Comparison of ENCODE assay signal across 20 cellular contexts in the genomic region with DNA sequence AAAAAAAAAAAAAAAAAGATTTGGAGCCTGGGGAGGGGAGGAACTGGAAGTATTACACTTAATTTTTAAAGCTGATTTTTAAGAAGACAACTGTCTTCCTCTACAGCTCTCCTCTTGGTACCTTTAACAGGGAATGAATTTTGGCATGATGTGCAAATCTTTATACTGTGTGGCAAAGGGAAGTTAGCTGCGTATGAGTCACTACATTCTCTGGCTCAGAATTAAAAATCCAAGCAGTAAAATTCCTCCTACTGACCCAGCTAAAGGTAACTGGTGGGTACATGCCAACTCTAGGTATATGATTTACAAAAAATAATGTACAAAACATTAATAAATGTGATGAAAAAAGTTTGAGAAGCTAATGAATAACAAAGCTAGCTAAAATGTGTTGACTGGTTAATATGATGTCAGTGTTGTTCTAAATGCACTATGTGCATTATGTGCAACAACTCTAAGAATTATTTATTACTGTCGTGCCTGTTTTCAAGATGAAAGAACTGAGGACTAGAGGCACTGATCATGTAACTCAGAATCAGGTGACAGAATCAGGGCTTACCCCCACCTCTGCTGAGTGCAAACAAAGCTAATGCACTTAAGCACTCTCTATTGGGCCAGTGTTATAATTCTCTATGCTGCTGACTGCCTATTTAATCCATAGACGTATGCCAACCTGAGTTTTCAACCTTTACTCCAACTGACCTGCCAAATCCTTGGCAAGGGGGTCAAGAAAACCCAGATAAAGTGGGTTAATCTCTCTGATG.
DNase-seq lines count a peak whose midpoint lies in the region; ATAC-seq, FAIRE-seq and TF ChIP-seq lines count a peak whose summit lies in the region.
"Had no signal": no experiment of that assay in that cellular context is flagged by ENCODE, and none has a peak within 500 bp of the region (broad histone marks: within the 10 kb centered on the region; RNA-seq: fewer than 3 reads in every experiment).

No MANE protein-coding gene starts in this region.

- no peaks in the 10 kb centered on the region for H3K36me3 Mint-ChIP-seq in astrocyte (ENCODE audit: low read depth, unreplicated experiment)

- no peak overlapping the region for H3K4me2 ChIP-seq in astrocyte (ENCODE audit: low read length)
- H3K4me2 ChIP-seq: BLaER1 treated with 17β-estradiol and CSF1 and Interleukin-3, amounts not matched to agents 10 nM and 100 nM had no signal

- no peak overlapping the region for H3K27ac ChIP-seq in astrocyte (ENCODE audit: low read depth, low read length)
- H3K27ac ChIP-seq in upper lobe of right lung, result no peak overlapping the region
- H3K27ac ChIP-seq: 22Rv1; BLaER1 treated with 17β-estradiol and CSF1 and Interleukin-3, amounts not matched to agents 10 nM and 100 nM had no signal

- no peak overlapping the region for H3K27ac Mint-ChIP-seq in astrocyte (ENCODE audit: unreplicated experiment)

- no peaks in the 10 kb centered on the region for H3K79me2 ChIP-seq in astrocyte (ENCODE audit: insufficient read depth, low read length)

- H3K4me1 Mint-ChIP-seq in astrocyte (ENCODE audit: low read depth, unreplicated experiment), result no peaks in the 10 kb centered on the region

- H3K27me3 Mint-ChIP-seq in astrocyte (ENCODE audit: low read depth, unreplicated experiment), result peaks cover 8% of the 10 kb centered on the region

- FAIRE-seq in astrocyte (lab: Jason Lieb, UNC), result no peak
- FAIRE-seq: GM12892 had no signal

- TF ChIP-seq CTCF in astrocyte (IDR thresholded peaks at IDR 0.05; ENCODE audit: insufficient read depth, low read depth, low read length) (no peak), upper lobe of right lung (IDR thresholded peaks at IDR 0.05) (no peak)

- no peaks in the 10 kb centered on the region for H4K20me1 ChIP-seq in astrocyte (ENCODE audit: insufficient read depth, low read length)
- H4K20me1 ChIP-seq: BLaER1 treated with 17β-estradiol and CSF1 and Interleukin-3, amounts not matched to agents 10 nM and 100 nM had no signal

- H3K27me3 ChIP-seq in astrocyte (ENCODE audit: insufficient read depth, low read length) (no peaks in the 10 kb centered on the region), upper lobe of right lung (no peaks in the 10 kb centered on the region)
- H3K27me3 ChIP-seq: BLaER1 treated with 17β-estradiol and CSF1 and Interleukin-3, amounts not matched to agents 10 nM and 100 nM had no signal

- intact Hi-C loops in upper lobe of right lung (cut with DNase I) (no loop called here), posterior vena cava (cut with DNase I) (no loop called here)

- H3K9me3 ChIP-seq in astrocyte (ENCODE audit: insufficient read depth, low read depth, low read length) (no peaks in the 10 kb centered on the region), upper lobe of right lung (no peaks in the 10 kb centered on the region)
- H3K9me3 ChIP-seq: BLaER1 treated with 17β-estradiol and CSF1 and Interleukin-3, amounts not matched to agents 10 nM and 100 nM had no signal

- H3K9ac ChIP-seq in astrocyte (ENCODE audit: low read length), result no peak overlapping the region
- H3K9ac ChIP-seq: BLaER1 treated with 17β-estradiol and CSF1 and Interleukin-3, amounts not matched to agents 10 nM and 100 nM had no signal

- H3K36me3 ChIP-seq in astrocyte (ENCODE audit: insufficient read depth, low read length) (no peaks in the 10 kb centered on the region), upper lobe of right lung (no peaks in the 10 kb centered on the region)
- H3K36me3 ChIP-seq: BLaER1 treated with 17β-estradiol and CSF1 and Interleukin-3, amounts not matched to agents 10 nM and 100 nM had no signal

- no peaks in the 10 kb centered on the region for H3K9me3 Mint-ChIP-seq in astrocyte (ENCODE audit: unreplicated experiment)

- no peak overlapping the region for H2AFZ ChIP-seq in astrocyte (ENCODE audit: low read depth, low read length)

- peak; percentile 45 for DNase-seq in DMS53 (lab: John Stamatoyannopoulos, UW)
- DNase-seq in DMS53 treated with DMSO at 0.1 percent for 48 hours (lab: John Stamatoyannopoulos, UW; ENCODE audit: unreplicated experiment), result no peak
- peak; percentile 15 for DNase-seq in NCI-H345 treated with DMSO at 0.1 percent for 48 hours (lab: John Stamatoyannopoulos, UW; ENCODE audit: unreplicated experiment)
- DNase-seq in astrocyte (ENCODE audit: low read depth), result peak; percentile 22
- DNase-seq in putamen (ENCODE audit: low spot score), result peak; percentile 42
- no peak for DNase-seq in DMS79 treated with DMSO at 0.1 percent for 48 hours (lab: John Stamatoyannopoulos, UW)
- DNase-seq in upper lobe of right lung, result no peak
- DNase-seq in posterior vena cava (ENCODE audit: low spot score), result no peak
- DNase-seq: DND-41, GDM1, KBM-7, NCI-H1694 treated with DMSO at 0.1 percent for 48 hours, NCI-H2171, NCI-H526 treated with DMSO at 0.1 percent for 48 hours, SHP77 treated with DMSO at 0.1 percent for 48 hours, T-helper 2 cell had no signal

- no peak overlapping the region for H3K4me3 ChIP-seq in astrocyte (ENCODE audit: insufficient read depth, low read depth, low read length)
- no peak overlapping the region for H3K4me3 ChIP-seq in upper lobe of right lung
- H3K4me3 ChIP-seq: BLaER1 treated with 17β-estradiol and CSF1 and Interleukin-3, amounts not matched to agents 10 nM and 100 nM had no signal

- H3K4me1 ChIP-seq in astrocyte (ENCODE audit: insufficient read depth, low read length) (no peaks in the 10 kb centered on the region), upper lobe of right lung (no peaks in the 10 kb centered on the region)

- ATAC-seq in upper lobe of right lung, result no peak
- ATAC-seq: Panc1 had no signal

- H3K4me3 Mint-ChIP-seq in astrocyte (ENCODE audit: unreplicated experiment), result no peak overlapping the region

Comparison
In these comparisons a context has a peak if more than half of its experiments do, and no peak if none do; other contexts are left out.
1. DNase-seq: peak in DMS53 (single experiment), NCI-H345 treated with DMSO at 0.1 percent for 48 hours (single experiment), astrocyte (single experiment) and putamen (single experiment); none in DMS53 treated with DMSO at 0.1 percent for 48 hours (single experiment), DMS79 treated with DMSO at 0.1 percent for 48 hours (single experiment), upper lobe of right lung (single experiment) and posterior vena cava (single experiment).